In the genomic region with DNA sequence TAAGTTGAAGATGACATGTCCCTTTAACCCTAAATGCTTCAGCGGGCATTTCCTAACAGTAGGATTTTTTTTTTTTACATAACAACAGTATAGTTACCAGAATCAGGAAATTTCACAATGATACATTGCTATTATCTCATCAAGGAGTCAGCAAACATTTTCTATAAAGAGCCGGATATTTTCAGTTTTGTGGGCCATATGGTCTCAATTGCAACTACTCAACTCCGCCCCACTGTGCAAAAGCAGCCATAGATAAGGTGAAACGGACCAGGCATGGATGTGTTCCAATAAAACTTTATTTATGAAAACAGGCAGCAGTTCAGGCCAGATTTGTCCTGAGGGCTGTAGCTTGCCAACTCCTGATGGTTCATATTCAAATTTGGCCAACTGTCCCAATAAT, we compare ENCODE assay signal across 14 cellular contexts.
DNase-seq lines count a peak whose midpoint lies in the region; ATAC-seq, FAIRE-seq and TF ChIP-seq lines count a peak whose summit lies in the region.
"Had no signal": no experiment of that assay in that cellular context is flagged by ENCODE, and none has a peak within 500 bp of the region (broad histone marks: within the 10 kb centered on the region; RNA-seq: fewer than 3 reads in every experiment).

No MANE protein-coding gene starts in this region.

- 44% methylated on average over 4 of the region's 4 CpGs for WGBS in GM12878 (ENCODE audit: insufficient coverage, insufficient replicate concordance, low lambda C conversion rate, missing lambda C conversion rate)

- ATAC-seq in GM12878 (no peak), HG02798 (IDR thresholded peaks at IDR 0.05; ENCODE audit: poor library complexity, unreplicated experiment) (no peak), HG02885 (IDR thresholded peaks at IDR 0.05; ENCODE audit: poor library complexity, unreplicated experiment) (no peak), GM19324 (IDR thresholded peaks at IDR 0.05; ENCODE audit: low FRiP score, unreplicated experiment) (no peak)
- ATAC-seq: gastrocnemius medialis; naive thymus-derived CD8-positive, alpha-beta T cell; sciatic nerve had no signal

- TF ChIP-seq CTCF in NB4 (IDR thresholded peaks at IDR 0.05; ENCODE audit: low read depth, low read length) = no peak
- TF ChIP-seq CTCF in GM12878 (IDR thresholded peaks at IDR 0.05 in 2 of 3, conservative IDR thresholded peaks at IDR 0.05 in 1 of 3; ENCODE audit: control insufficient read depth in 2 of 3, extremely low read depth in 1 of 3, insufficient read depth in 1 of 3, low read depth in 3 of 3, low read length in 3 of 3) = no peak
- TF ChIP-seq CTCF in osteoblast (IDR thresholded peaks at IDR 0.05; ENCODE audit: extremely low read depth, low read depth, low read length) = no peak

- no peak overlapping the region for H3K27ac ChIP-seq in GM12878 (ENCODE audit: control insufficient read depth, insufficient read depth)
- peak overlapping the region; percentile 66 for H3K27ac ChIP-seq in osteoblast (ENCODE audit: low read depth, low read length)
- H3K27ac ChIP-seq: gastrocnemius medialis had no signal

- intact Hi-C loops in GM12878 (cut with micrococcal nuclease; ENCODE audit: unreplicated experiment) = no loop called here

- FAIRE-seq in GM12878 (lab: Jason Lieb, UNC) = no peak
- FAIRE-seq: colon had no signal

- RAD21 ChIA-PET in GM12878 (lab: Charles Lee; ENCODE audit: unreplicated experiment) = no interaction called here

- H3K27me3 ChIP-seq in GM12878 (replicated peaks in 1 of 2; ENCODE audit: control insufficient read depth in 2 of 2, insufficient read depth in 2 of 2, low read length in 1 of 2) (no peaks in the 10 kb centered on the region), osteoblast (ENCODE audit: insufficient read depth, low read length) (no peaks in the 10 kb centered on the region)
- H3K27me3 ChIP-seq: gastrocnemius medialis had no signal

- H4K20me1 ChIP-seq in GM12878 (ENCODE audit: control insufficient read depth, insufficient read depth) (no peaks in the 10 kb centered on the region), osteoblast (ENCODE audit: insufficient read depth, low read length) (no peaks in the 10 kb centered on the region)

- no peak overlapping the region for H3K4me2 ChIP-seq in GM12878 (ENCODE audit: control insufficient read depth, insufficient read depth)
- peak overlapping the region; percentile 26 for H3K4me2 ChIP-seq in osteoblast (ENCODE audit: insufficient read depth, low read length)

- TF ChIP-seq EP300 in GM12878 (IDR thresholded peaks at IDR 0.05; ENCODE audit: borderline replicate concordance in 1 of 2, control insufficient read depth in 1 of 2, low read depth in 2 of 2, low read length in 2 of 2) = no peak

- no peak overlapping the region for H3K9ac ChIP-seq in GM12878 (ENCODE audit: control insufficient read depth, insufficient read depth, low read length)

- H3K9me3 ChIP-seq in GM12878 (replicated peaks; ENCODE audit: control insufficient read depth, insufficient read depth, low read length) = peaks cover 3% of the 10 kb centered on the region; the same call in 1 of the 3 replicates
- H3K9me3 ChIP-seq in osteoblast (ENCODE audit: low read depth, low read length) = no peaks in the 10 kb centered on the region
- H3K9me3 ChIP-seq: gastrocnemius medialis had no signal

- no peak for TF ChIP-seq RAD21 in GM12878 (IDR thresholded peaks at IDR 0.05; ENCODE audit: insufficient read depth, low read depth, low read length)

- POLR2A ChIA-PET in GM12878 (lab: Charles Lee) = no interaction called here

- H3K79me2 ChIP-seq in GM12878 (ENCODE audit: control insufficient read depth, insufficient read depth, low read length) (no peaks in the 10 kb centered on the region), osteoblast (ENCODE audit: insufficient read depth, low read length) (no peaks in the 10 kb centered on the region)

- in situ Hi-C loops in GM12878 (cut with MboI) = no loop called here

- H3K4me1 ChIP-seq in GM12878 (ENCODE audit: control insufficient read depth, insufficient read depth, low read length) = no peaks in the 10 kb centered on the region
- H3K4me1 ChIP-seq in osteoblast (ENCODE audit: insufficient read depth, low read length) = peaks cover 39% of the 10 kb centered on the region
- H3K4me1 ChIP-seq: gastrocnemius medialis had no signal

- DNase-seq in GM04504 (ENCODE audit: low read depth) = peak; percentile 68
- peak; percentile 82 for DNase-seq in NB4 (ENCODE audit: low read depth)
- no peak for DNase-seq in GM12878 (ENCODE audit: low read depth, low spot score)
- no peak for DNase-seq in osteoblast (ENCODE audit: insufficient read length, low spot score, missing footprints)
- DNase-seq: activated CD4-positive, alpha-beta T cell treated with anti-CD3 and anti-CD28 coated beads, Interleukin-2, amount 50 U/mL, for 4 hours; activated naive CD4-positive, alpha-beta T cell treated with anti-CD3 and anti-CD28 coated beads for 36 hours; gastrocnemius medialis; H9; naive thymus-derived CD8-positive, alpha-beta T cell had no signal

- H2AFZ ChIP-seq in GM12878 (ENCODE audit: control insufficient read depth, low read depth, low read length) (no peak overlapping the region), osteoblast (ENCODE audit: low read length) (peak overlapping the region; percentile 26)

- BruUV-seq in GM12878 (replicated peaks; lab: Mats Ljungman, UMichigan) = no TSS peak

- SMC1A ChIA-PET in GM12878 (lab: Charles Lee; ENCODE audit: uncharacterized antibody, unreplicated experiment) = no interaction called here

- H3K36me3 ChIP-seq in GM12878 (ENCODE audit: control insufficient read depth in 2 of 2, insufficient read depth in 2 of 2, low read length in 1 of 2) = no peaks in the 10 kb centered on the region
- H3K36me3 ChIP-seq in osteoblast (ENCODE audit: insufficient read depth, low read length) = no peaks in the 10 kb centered on the region
- H3K36me3 ChIP-seq: gastrocnemius medialis had no signal

- CTCF ChIA-PET in GM12878 (lab: Yijun Ruan, JAX) = interaction anchor here (1.7 kb wide), 1 partner anchor 18 kb away, joined by 6 read pairs; no protein-coding TSS in a partner anchor

- H3K4me3 ChIP-seq in NB4 (ENCODE audit: low read depth, low read length) (no peak overlapping the region), GM12878 (no peak overlapping the region), osteoblast (ENCODE audit: insufficient read depth, low read length) (no peak overlapping the region)
- H3K4me3 ChIP-seq: gastrocnemius medialis had no signal

- no peak for TF ChIP-seq POLR2A in NB4 (IDR thresholded peaks at IDR 0.05; ENCODE audit: extremely low read depth, insufficient read length)
- TF ChIP-seq POLR2A in GM12878 (IDR thresholded peaks at IDR 0.05; ENCODE audit: low read depth, low read length) = no peak

TF ChIP-seq in GM12878, 131 proteins besides CTCF, POLR2A, EP300 and RAD21:
- no peak for TF ChIP-seq CHD2 (IDR thresholded peaks at IDR 0.05; ENCODE audit: borderline replicate concordance, low read depth, low read length)
- TF ChIP-seq, protein P1, sequence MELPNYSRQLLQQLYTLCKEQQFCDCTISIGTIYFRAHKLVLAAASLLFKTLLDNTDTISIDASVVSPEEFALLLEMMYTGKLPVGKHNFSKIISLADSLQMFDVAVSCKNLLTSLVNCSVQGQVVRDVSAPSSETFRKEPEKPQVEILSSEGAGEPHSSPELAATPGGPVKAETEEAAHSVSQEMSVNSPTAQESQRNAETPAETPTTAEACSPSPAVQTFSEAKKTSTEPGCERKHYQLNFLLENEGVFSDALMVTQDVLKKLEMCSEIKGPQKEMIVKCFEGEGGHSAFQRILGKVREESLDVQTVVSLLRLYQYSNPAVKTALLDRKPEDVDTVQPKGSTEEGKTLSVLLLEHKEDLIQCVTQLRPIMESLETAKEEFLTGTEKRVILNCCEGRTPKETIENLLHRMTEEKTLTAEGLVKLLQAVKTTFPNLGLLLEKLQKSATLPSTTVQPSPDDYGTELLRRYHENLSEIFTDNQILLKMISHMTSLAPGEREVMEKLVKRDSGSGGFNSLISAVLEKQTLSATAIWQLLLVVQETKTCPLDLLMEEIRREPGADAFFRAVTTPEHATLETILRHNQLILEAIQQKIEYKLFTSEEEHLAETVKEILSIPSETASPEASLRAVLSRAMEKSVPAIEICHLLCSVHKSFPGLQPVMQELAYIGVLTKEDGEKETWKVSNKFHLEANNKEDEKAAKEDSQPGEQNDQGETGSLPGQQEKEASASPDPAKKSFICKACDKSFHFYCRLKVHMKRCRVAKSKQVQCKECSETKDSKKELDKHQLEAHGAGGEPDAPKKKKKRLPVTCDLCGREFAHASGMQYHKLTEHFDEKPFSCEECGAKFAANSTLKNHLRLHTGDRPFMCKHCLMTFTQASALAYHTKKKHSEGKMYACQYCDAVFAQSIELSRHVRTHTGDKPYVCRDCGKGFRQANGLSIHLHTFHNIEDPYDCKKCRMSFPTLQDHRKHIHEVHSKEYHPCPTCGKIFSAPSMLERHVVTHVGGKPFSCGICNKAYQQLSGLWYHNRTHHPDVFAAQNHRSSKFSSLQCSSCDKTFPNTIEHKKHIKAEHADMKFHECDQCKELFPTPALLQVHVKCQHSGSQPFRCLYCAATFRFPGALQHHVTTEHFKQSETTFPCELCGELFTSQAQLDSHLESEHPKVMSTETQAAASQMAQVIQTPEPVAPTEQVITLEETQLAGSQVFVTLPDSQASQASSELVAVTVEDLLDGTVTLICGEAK (IDR thresholded peaks at IDR 0.05; ENCODE audit: borderline replicate concordance) = peak; percentile 35; the same call in 1 of the 2 replicates

Comparison
In these comparisons a context has a peak if more than half of its experiments do, and no peak if none do; other contexts are left out.
1. DNase-seq: peak in GM04504 (single experiment) and NB4 (single experiment); none in GM12878 (single experiment) and osteoblast (single experiment).